10 cellular contexts compared by ENCODE assay signal in genomic region chr14:23093526-23093925, GRCh38. TPM values are rescaled to one million over a fixed set of nuclear protein-coding genes. Genes with fewer than 3 reads are reported as not detected.
DNase-seq lines count a peak whose midpoint lies in the region; ATAC-seq and TF ChIP-seq lines count a peak whose summit lies in the region.
"Had no signal": no experiment of that assay in that cellular context is flagged by ENCODE, and none has a peak within 500 bp of the region (broad histone marks: within the 10 kb centered on the region; RNA-seq: fewer than 3 reads in every experiment).

No MANE protein-coding gene starts in this region.

- peaks cover 5% of the 10 kb centered on the region; the same call in 1 of the 2 replicates for H3K4me1 ChIP-seq in ES-I3 (ENCODE audit: insufficient read depth, low read length)
- peaks cover 14% of the 10 kb centered on the region for H3K4me1 ChIP-seq in OCI-LY3 (ENCODE audit: low read length)
- peaks cover 0 to 50% (median 14%) of the 10 kb centered on the region in 3 donors for H3K4me1 ChIP-seq in gastroesophageal sphincter
- H3K4me1 ChIP-seq in skeletal muscle satellite cell (ENCODE audit: control insufficient read depth, insufficient read depth, low read length), result peaks cover 27% of the 10 kb centered on the region
- H3K4me1 ChIP-seq in tibial nerve, result peaks cover 0 to 40% (median 24%) of the 10 kb centered on the region in 4 donors

- no peak overlapping the region for H2AFZ ChIP-seq in OCI-LY3 (ENCODE audit: low read depth, low read length)

- H3K36me3 ChIP-seq in ES-I3 (ENCODE audit: insufficient read depth, low read length) (peaks cover 28% of the 10 kb centered on the region), OCI-LY3 (replicated peaks; ENCODE audit: low read depth, low read length) (peaks cover 41% of the 10 kb centered on the region), gastroesophageal sphincter (peaks cover 10 to 57% of the 10 kb centered on the region in 2 donors), skeletal muscle satellite cell (ENCODE audit: insufficient read depth, low read length) (peaks cover 60% of the 10 kb centered on the region), tibial nerve (peaks cover 3 to 53% (median 17%) of the 10 kb centered on the region in 3 donors)

- H3K9me3 ChIP-seq in ES-I3 (ENCODE audit: control insufficient read depth, insufficient read depth, low read length) (no peaks in the 10 kb centered on the region), OCI-LY3 (ENCODE audit: insufficient read depth, low read length) (no peaks in the 10 kb centered on the region), gastroesophageal sphincter (no peaks in the 10 kb centered on the region), skeletal muscle satellite cell (replicated peaks; ENCODE audit: low read length) (no peaks in the 10 kb centered on the region), tibial nerve (no peaks in the 10 kb centered on the region)
- H3K9me3 ChIP-seq: mucosa of descending colon had no signal

- ATAC-seq in gastroesophageal sphincter, result no peak
- ATAC-seq: mucosa of descending colon had no signal

- H3K9ac ChIP-seq in ES-I3 (ENCODE audit: low read depth, low read length) (peak overlapping the region; percentile 86; the same call in 1 of the 2 replicates), OCI-LY3 (ENCODE audit: low read length) (peak overlapping the region; percentile 88), skeletal muscle satellite cell (ENCODE audit: low read depth, low read length) (peak overlapping the region; percentile 97)

- 61 to 78% methylated on average over 2 of the region's 2 CpGs for WGBS in gastroesophageal sphincter (ENCODE audit: low coverage in 1 of 2), 2 donors
- 71 to 74% methylated on average over 2 of the region's 2 CpGs for WGBS in tibial nerve, 2 donors

- TF ChIP-seq POLR2A in gastroesophageal sphincter (IDR thresholded peaks at IDR 0.05) (no peak), tibial nerve (IDR thresholded peaks at IDR 0.05) (no peak)

- H4K20me1 ChIP-seq in OCI-LY3 (ENCODE audit: insufficient read depth, low read length), result peaks cover 17% of the 10 kb centered on the region

- H3K4me3 ChIP-seq in OCI-LY3 (ENCODE audit: low read length), result peak overlapping the region; percentile 86
- peak overlapping the region; percentile 76 to 81 for H3K4me3 ChIP-seq in gastroesophageal sphincter
- H3K4me3 ChIP-seq in skeletal muscle satellite cell (ENCODE audit: low read length), result peak overlapping the region; percentile 91
- H3K4me3 ChIP-seq in tibial nerve, result peak overlapping the region in 2 of 4 donors; percentile 69 to 92

- TF ChIP-seq EP300 in gastroesophageal sphincter (IDR thresholded peaks at IDR 0.05), result no peak
- TF ChIP-seq EP300 in tibial nerve (IDR thresholded peaks at IDR 0.05), result no peak

- DNase-seq in NCI-H187 (lab: John Stamatoyannopoulos, UW) (no peak), tibial nerve (ENCODE audit: low spot score in 2 of 2) (no peak), DMS53 (lab: John Stamatoyannopoulos, UW) (no peak), cerebellar cortex (ENCODE audit: low spot score) (no peak)
- DNase-seq: cerebellar nuclear complex, mucosa of descending colon had no signal

- TF ChIP-seq CTCF in OCI-LY3 (IDR thresholded peaks at IDR 0.05; ENCODE audit: low read depth, low read length) (no peak), gastroesophageal sphincter (IDR thresholded peaks at IDR 0.05) (no peak), tibial nerve (IDR thresholded peaks at IDR 0.05) (no peak)

- H3K27ac ChIP-seq in OCI-LY3 (ENCODE audit: low read length), result no peak overlapping the region
- peak overlapping the region in 1 of 4 donors; percentile 99 for H3K27ac ChIP-seq in gastroesophageal sphincter
- H3K27ac ChIP-seq in tibial nerve, result no peak overlapping the region

- peaks cover 71% of the 10 kb centered on the region for H3K79me2 ChIP-seq in OCI-LY3 (ENCODE audit: low read length)

- H3K4me2 ChIP-seq in OCI-LY3 (ENCODE audit: low read length) (peak overlapping the region; percentile 96), skeletal muscle satellite cell (ENCODE audit: low read length) (peak overlapping the region; percentile 96)

- H3K27me3 ChIP-seq in OCI-LY3 (ENCODE audit: low read depth, low read length), result no peaks in the 10 kb centered on the region
- no peaks in the 10 kb centered on the region for H3K27me3 ChIP-seq in gastroesophageal sphincter
- no peaks in the 10 kb centered on the region for H3K27me3 ChIP-seq in skeletal muscle satellite cell (ENCODE audit: control insufficient read depth, insufficient read depth, low read length)
- no peaks in the 10 kb centered on the region for H3K27me3 ChIP-seq in tibial nerve

RNA-seq across cellular contexts. Expression of gene ACIN1, which starts 1.4 kb away (rescaled TPM):
- total RNA-seq in gastroesophageal sphincter (100 to 1,000 TPM in 1 of 4 donors, 10 to 100 TPM in 3; 55.7 to 121 (median 91.8) TPM), tibial nerve (100 to 1,000 TPM in 3 of 4 donors, 10 to 100 TPM in 1; 96.5 to 143 (median 108) TPM)
- 64.4 and 77.3 TPM in 2 replicates for total RNA-seq in skeletal muscle satellite cell (2012; rRNA removed)

RNA-seq across cellular contexts. Expression of gene C14orf119, which starts 1.8 kb away (rescaled TPM):
- total RNA-seq in gastroesophageal sphincter (10 to 100 TPM; 31.3 to 38.2 (median 33.4) TPM), tibial nerve (10 to 100 TPM; 15.5 to 35.1 (median 21.7) TPM)
- 33.5 and 45.9 TPM in 2 replicates for total RNA-seq in skeletal muscle satellite cell (2012; rRNA removed)

RNA-seq across cellular contexts. Expression of gene CIROP, which starts 11.3 kb away (rescaled TPM):
- total RNA-seq in gastroesophageal sphincter, result under 1 TPM in 2 of 4 donors, not detected in 2; 0.13 to 0.31 TPM
- not detected in 2 replicates for total RNA-seq in skeletal muscle satellite cell (2012; rRNA removed)
- not detected for total RNA-seq in tibial nerve

RNA-seq across cellular contexts. Expression of gene CEBPE, which starts 25.5 kb away (rescaled TPM):
- total RNA-seq in gastroesophageal sphincter (not detected), tibial nerve (not detected)
- total RNA-seq in skeletal muscle satellite cell (2012; rRNA removed), result not detected in 2 replicates
- total RNA-seq: mucosa of descending colon had no signal

RNA-seq across cellular contexts. Expression of gene CDH24, which starts 36.2 kb away (rescaled TPM):
- 1 to 10 TPM; 1.5 to 3.6 (median 2.6) TPM for total RNA-seq in gastroesophageal sphincter
- 3.5 and 4.1 TPM in 2 replicates for total RNA-seq in skeletal muscle satellite cell (2012; rRNA removed)
- total RNA-seq in tibial nerve, result 10 to 100 TPM in 1 of 4 donors, 1 to 10 TPM in 3; 3.9 to 11.1 (median 6.0) TPM
